Comparison of ENCODE assay signal across 8 cellular contexts in the genomic region with DNA sequence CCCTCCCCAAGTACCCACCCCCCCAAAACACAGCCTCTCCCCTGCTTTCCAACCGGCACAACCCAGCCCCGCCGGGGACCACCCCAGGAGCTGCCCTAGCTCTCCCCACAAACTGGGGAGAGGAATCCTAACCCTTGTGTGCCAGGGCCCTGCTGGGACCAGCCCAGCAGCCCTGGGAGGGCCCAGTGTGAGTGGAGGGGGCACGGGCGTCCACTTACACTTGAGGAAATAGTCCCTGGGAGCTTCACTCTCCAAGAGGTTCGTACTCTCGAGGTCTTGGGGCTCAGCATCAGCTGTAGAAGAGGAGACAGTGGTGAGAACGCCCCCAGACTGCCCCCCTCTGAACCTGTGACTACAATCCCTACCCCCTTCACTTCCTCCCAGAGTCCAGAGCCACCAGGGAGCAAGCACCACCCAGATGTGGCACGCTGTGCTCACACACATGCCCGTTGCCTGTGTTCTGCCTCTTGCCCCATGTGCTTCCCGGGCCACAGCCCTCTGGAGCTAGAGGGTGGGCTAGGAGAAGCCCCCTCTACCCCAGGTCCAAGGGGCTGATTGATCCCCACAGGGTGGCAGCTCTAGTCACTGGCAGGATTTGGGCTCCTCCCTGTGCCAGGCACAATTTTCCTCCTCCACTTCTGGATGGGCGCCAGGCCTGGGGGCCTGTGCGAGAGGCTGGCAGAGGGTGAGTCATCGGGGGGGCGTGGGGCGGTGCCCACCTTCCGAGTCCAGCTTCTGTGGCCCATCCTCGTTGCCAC. TPM values are rescaled to one million over a fixed set of nuclear protein-coding genes. Genes with fewer than 3 reads are reported as not detected.
A peak's percentile ranks its signal among the peaks of the same experiment; 100 is the strongest.
DNase-seq lines count a peak whose midpoint lies in the region; ATAC-seq and TF ChIP-seq lines count a peak whose summit lies in the region.

No MANE protein-coding gene starts in this region.

- H3K9me3 ChIP-seq in T-helper 17 cell (ENCODE audit: control insufficient read depth, low read length, poor library complexity, severe bottlenecking) (no peaks in the 10 kb centered on the region), stomach (no peaks in the 10 kb centered on the region)

- peaks cover 8 to 23% (median 18%) of the 10 kb centered on the region in 4 donors for H3K36me3 ChIP-seq in stomach

- CTCF ChIA-PET in HEK293T (lab: Yijun Ruan, JAX) = interaction anchor here (1.0 to 1.7 kb wide), 2 partner anchors 14 to 205 kb away, joined by 3 to 6 read pairs; no protein-coding TSS in a partner anchor

- peak; percentile 65 for DNase-seq in DMS 273 (lab: John Stamatoyannopoulos, UW; ENCODE audit: unreplicated experiment)
- DNase-seq in DMS 273 treated with DMSO at 0.1 percent for 48 hours (lab: John Stamatoyannopoulos, UW) = no peak
- DNase-seq in T-helper 17 cell = no peak
- peak in 27 of 42 donors; percentile 23 to 83 (median 52) for DNase-seq in head of caudate nucleus
- DNase-seq in stomach = peak; percentile 60
- no peak for DNase-seq in HEK293T (ENCODE audit: extremely low spot score)
- DNase-seq in NCI-H748 (lab: John Stamatoyannopoulos, UW; ENCODE audit: unreplicated experiment) = no peak

- peak overlapping the region; percentile 91 for H3K27ac Mint-ChIP-seq in T-helper 17 cell

- TF ChIP-seq POLR2A in stomach (IDR thresholded peaks at IDR 0.05) = no peak

- TF ChIP-seq CTCF in stomach (IDR thresholded peaks at IDR 0.05) = no peak

- H3K27me3 Mint-ChIP-seq in T-helper 17 cell = no peaks in the 10 kb centered on the region

- H3K27me3 ChIP-seq in stomach = peaks cover 0 to 14% (median 0%) of the 10 kb centered on the region in 3 donors

- no peaks in the 10 kb centered on the region for H3K36me3 Mint-ChIP-seq in T-helper 17 cell (ENCODE audit: low read depth)

- H3K27ac ChIP-seq in stomach = peak overlapping the region; percentile 91 to 96 (median 93)

- TF ChIP-seq EP300 in stomach (IDR thresholded peaks at IDR 0.05) = no peak

- peaks cover 37% of the 10 kb centered on the region for H3K4me1 Mint-ChIP-seq in T-helper 17 cell

- WGBS in stomach, 5 donors = 46 to 65% (median 54%) methylated on average over 9 to 18 of the region's 18 CpGs

- peak overlapping the region; percentile 92 for H3K4me3 Mint-ChIP-seq in T-helper 17 cell

- peak overlapping the region; percentile 59 to 71 (median 70) for H3K4me3 ChIP-seq in stomach

- peaks cover 47 to 81% (median 73%) of the 10 kb centered on the region in 4 donors for H3K4me1 ChIP-seq in stomach

- intact Hi-C loops in head of caudate nucleus (cut with DNase I) = no loop called here
- intact Hi-C loops in stomach (cut with DNase I; ENCODE audit: low total_unique reads) = no loop called here

- ATAC-seq in T-helper 17 cell (no peak), GM19467 (IDR thresholded peaks at IDR 0.05; ENCODE audit: unreplicated experiment) (no peak)

- POLR2A ChIA-PET in HEK293T (lab: Yijun Ruan, JAX) = interaction anchor here (1.0 to 4.4 kb wide), 4 partner anchors 11 to 91 kb away, joined by 3 to 26 read pairs (median 6); partner anchors contain the start of genes TRIM65, UNK and WBP2

TF ChIP-seq in HEK293T, 16 proteins besides CTCF, POLR2A, EP300 and RAD21:
- TF ChIP-seq ELF4 (IDR thresholded peaks at IDR 0.05) (no peak), FOXM1 (IDR thresholded peaks at IDR 0.05; ENCODE audit: borderline replicate concordance) (no peak), FOXK2 (IDR thresholded peaks at IDR 0.05) (no peak), TARDBP (IDR thresholded peaks at IDR 0.05) (no peak), BHLHE40 (IDR thresholded peaks at IDR 0.05; ENCODE audit: borderline replicate concordance) (no peak), NFRKB (IDR thresholded peaks at IDR 0.05) (no peak), ZNF384 (IDR thresholded peaks at IDR 0.05) (no peak), SUZ12 (IDR thresholded peaks at IDR 0.05) (no peak), SP1 (IDR thresholded peaks at IDR 0.05) (no peak), ARNT (IDR thresholded peaks at IDR 0.05) (no peak), LEF1 (IDR thresholded peaks at IDR 0.05; ENCODE audit: borderline replicate concordance) (no peak), L3MBTL2 (conservative IDR thresholded peaks at IDR 0.05) (no peak), HDGF (IDR thresholded peaks at IDR 0.05; ENCODE audit: borderline replicate concordance) (no peak), FOXA1 (IDR thresholded peaks at IDR 0.05) (no peak), CTBP1 (IDR thresholded peaks at IDR 0.05; ENCODE audit: borderline replicate concordance) (no peak)
- TF ChIP-seq, protein P1, sequence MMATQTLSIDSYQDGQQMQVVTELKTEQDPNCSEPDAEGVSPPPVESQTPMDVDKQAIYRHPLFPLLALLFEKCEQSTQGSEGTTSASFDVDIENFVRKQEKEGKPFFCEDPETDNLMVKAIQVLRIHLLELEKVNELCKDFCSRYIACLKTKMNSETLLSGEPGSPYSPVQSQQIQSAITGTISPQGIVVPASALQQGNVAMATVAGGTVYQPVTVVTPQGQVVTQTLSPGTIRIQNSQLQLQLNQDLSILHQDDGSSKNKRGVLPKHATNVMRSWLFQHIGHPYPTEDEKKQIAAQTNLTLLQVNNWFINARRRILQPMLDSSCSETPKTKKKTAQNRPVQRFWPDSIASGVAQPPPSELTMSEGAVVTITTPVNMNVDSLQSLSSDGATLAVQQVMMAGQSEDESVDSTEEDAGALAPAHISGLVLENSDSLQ (IDR thresholded peaks at IDR 0.05) = no peak

RNA-seq across cellular contexts. Expression of gene TRIM47, which starts 3.0 kb away (rescaled TPM):
- 1 to 10 TPM; 4.5 to 9.4 TPM for total RNA-seq in T-helper 17 cell
- 10 to 100 TPM in 4 of 5 donors, 1 to 10 TPM in 1; 3.5 to 40.4 (median 11.9) TPM for total RNA-seq in stomach
- polyA plus RNA-seq in stomach = 10 to 100 TPM; 24.2 to 34.7 (median 28.4) TPM

RNA-seq across cellular contexts. Expression of gene WBP2, which starts 20.2 kb away (rescaled TPM):
- total RNA-seq in T-helper 17 cell (100 to 1,000 TPM in 1 of 2 donors, 10 to 100 TPM in 1; 86.0 to 114 TPM), stomach (100 to 1,000 TPM in 1 of 5 donors, 10 to 100 TPM in 4; 28.6 to 122 (median 46.1) TPM)
- 100 to 1,000 TPM in 1 of 3 donors, 10 to 100 TPM in 2; 87.3 to 104 (median 98.6) TPM for polyA plus RNA-seq in stomach

RNA-seq across cellular contexts. Expression of gene TRIM65, which starts 21.4 kb away (rescaled TPM):
- total RNA-seq in T-helper 17 cell (10 to 100 TPM; 19.8 to 23.6 TPM), stomach (10 to 100 TPM in 3 of 5 donors, 1 to 10 TPM in 1, not detected in 1; 9.2 to 26.6 (median 16.9) TPM)
- polyA plus RNA-seq in stomach = 10 to 100 TPM in 1 of 3 donors, 1 to 10 TPM in 2; 8.1 to 10.6 (median 9.5) TPM

RNA-seq across cellular contexts. Expression of gene MRPL38, which starts 29.3 kb away (rescaled TPM):
- total RNA-seq in T-helper 17 cell = 100 to 1,000 TPM in 1 of 2 donors, 10 to 100 TPM in 1; 93.8 to 107 TPM
- 100 to 1,000 TPM in 1 of 5 donors, 10 to 100 TPM in 3, 1 to 10 TPM in 1; 9.3 to 244 (median 29.9) TPM for total RNA-seq in stomach
- polyA plus RNA-seq in stomach = 10 to 100 TPM; 54.2 to 89.2 (median 73.9) TPM

RNA-seq across cellular contexts. Expression of gene UNC13D, which starts 31.2 kb away (rescaled TPM):
- total RNA-seq in T-helper 17 cell (100 to 1,000 TPM; 164 TPM), stomach (10 to 100 TPM in 4 of 5 donors, 1 to 10 TPM in 1; 9.0 to 45.5 (median 25.5) TPM)
- 10 to 100 TPM in 2 of 3 donors, 1 to 10 TPM in 1; 6.4 to 18.5 (median 17.9) TPM for polyA plus RNA-seq in stomach

Comparison
In these comparisons a context has a peak if more than half of its experiments do, and no peak if none do; other contexts are left out.
1. DNase-seq: peak in DMS 273 (single experiment), head of caudate nucleus (27 of 42) and stomach (single experiment); none in DMS 273 treated with DMSO at 0.1 percent for 48 hours (single experiment), T-helper 17 cell (0 of 3), HEK293T (single experiment) and NCI-H748 (single experiment).